Comparison of ENCODE assay signal across 17 cellular contexts in the genomic region with DNA sequence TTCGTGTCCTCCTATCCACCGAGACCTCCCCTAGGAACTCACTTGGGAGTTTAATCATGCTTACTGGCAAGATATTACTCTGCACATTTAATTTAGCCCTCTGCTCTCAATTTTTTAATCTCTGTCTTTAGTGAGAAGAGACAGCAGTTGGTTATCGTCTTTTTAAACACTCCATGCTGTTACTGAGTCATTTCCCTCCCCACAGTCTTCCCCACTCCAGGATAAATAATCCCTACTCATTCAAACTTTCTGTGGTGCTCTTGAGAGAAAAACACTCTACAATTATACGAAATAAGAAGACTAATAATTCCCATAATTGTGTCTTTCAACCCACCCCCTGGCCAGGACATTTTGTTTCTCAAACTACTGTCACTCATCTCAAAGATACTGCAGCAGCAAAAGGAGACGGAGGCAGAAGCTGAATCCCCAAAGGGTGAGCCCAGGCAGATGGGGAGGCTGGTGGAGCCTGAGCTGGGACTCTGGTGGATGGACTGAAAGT.
DNase-seq lines count a peak whose midpoint lies in the region; ATAC-seq, FAIRE-seq and TF ChIP-seq lines count a peak whose summit lies in the region.
"Had no signal": no experiment of that assay in that cellular context is flagged by ENCODE, and none has a peak within 500 bp of the region (broad histone marks: within the 10 kb centered on the region; RNA-seq: fewer than 3 reads in every experiment).

No MANE protein-coding gene starts in this region.

- CTCF ChIA-PET in endothelial cell of umbilical vein (lab: Charles Lee), result no interaction called here

- WGBS in mesodermal cell (ENCODE audit: insufficient coverage in 2 of 2), 2 experiments, result 75 to 94% methylated on average over 2 of the region's 5 CpGs

- dilution Hi-C loops in endothelial cell of umbilical vein (cut with MboI; ENCODE audit: extremely low pct_ligation_motif_present, low sequenced_read_pairs), result no loop called here

- H2AFZ ChIP-seq in endothelial cell of umbilical vein (ENCODE audit: low read depth, low read length), result peak overlapping the region; percentile 98

- H4K20me1 ChIP-seq in endothelial cell of umbilical vein (replicated peaks; ENCODE audit: control insufficient read depth, extremely low read depth, insufficient read depth, low read length), result no peaks in the 10 kb centered on the region

- H3K9ac ChIP-seq in endothelial cell of umbilical vein (replicated peaks; ENCODE audit: extremely low read depth, insufficient read depth, low read length), result peak overlapping the region; percentile 47

- TF ChIP-seq CTCF in AG09309 (IDR thresholded peaks at IDR 0.05; ENCODE audit: control insufficient read depth, insufficient read depth, low read depth, low read length, missing control alignments) (no peak), endothelial cell of umbilical vein (IDR thresholded peaks at IDR 0.05; ENCODE audit: extremely low read depth in 1 of 2, insufficient read depth in 1 of 2, low read depth in 1 of 2, low read length in 2 of 2) (no peak)

- peaks cover 3% of the 10 kb centered on the region for H3K9me1 ChIP-seq in endothelial cell of umbilical vein (replicated peaks; ENCODE audit: control insufficient read depth, extremely low read depth, insufficient read depth, low read length)

- ATAC-seq in HG03460 (IDR thresholded peaks at IDR 0.05; ENCODE audit: unreplicated experiment) (no peak), GM19023 (IDR thresholded peaks at IDR 0.05; ENCODE audit: unreplicated experiment) (no peak)
- ATAC-seq: naive thymus-derived CD8-positive, alpha-beta T cell had no signal

- no peaks in the 10 kb centered on the region for H3K36me3 ChIP-seq in endothelial cell of umbilical vein (ENCODE audit: control insufficient read depth in 2 of 2, extremely low read depth in 1 of 2, insufficient read depth in 2 of 2, low read length in 2 of 2)
- no peaks in the 10 kb centered on the region for H3K36me3 ChIP-seq in mesodermal cell (ENCODE audit: control insufficient read depth, insufficient read depth, low read length)

- H3K27me3 ChIP-seq in endothelial cell of umbilical vein (ENCODE audit: control insufficient read depth in 2 of 2, insufficient read depth in 2 of 2, low read length in 2 of 2), result no peaks in the 10 kb centered on the region

- no peaks in the 10 kb centered on the region for H3K9me3 ChIP-seq in endothelial cell of umbilical vein (replicated peaks; ENCODE audit: control insufficient read depth, insufficient read depth, low read length)
- no peaks in the 10 kb centered on the region for H3K9me3 ChIP-seq in mesodermal cell (ENCODE audit: control insufficient read depth, low read length)

- peak; percentile 17 for DNase-seq in AG09309 (ENCODE audit: low read depth)
- DNase-seq in endothelial cell of umbilical vein (ENCODE audit: low read depth, low spot score), result peak; percentile 74
- no peak for DNase-seq in activated T-cell treated with anti-CD3 and anti-CD28 coated beads, Interleukin-2, amount 50 U/mL, for 1 hour
- DNase-seq in LoVo (ENCODE audit: low spot score), result no peak
- DNase-seq: activated CD4-positive, alpha-beta T cell treated with anti-CD3 and anti-CD28 coated beads for 4 hours; activated naive CD8-positive, alpha-beta T cell treated with anti-CD3 and anti-CD28 coated beads for 36 hours; hippocampal formation; naive thymus-derived CD8-positive, alpha-beta T cell; NCI-H1694 treated with DMSO at 0.1 percent for 48 hours; NCI-H524 treated with DMSO at 0.1 percent for 48 hours; stimulated activated CD8-positive, alpha-beta memory T cell treated with anti-CD3 and anti-CD28 coated beads, Interleukin-4, amount 100 ng/mL, for 48 hours had no signal

- peaks cover 19% of the 10 kb centered on the region for H3K4me1 ChIP-seq in endothelial cell of umbilical vein (ENCODE audit: control insufficient read depth, extremely low read depth, insufficient read depth, low read length)
- peaks cover 18% of the 10 kb centered on the region for H3K4me1 ChIP-seq in mesodermal cell (ENCODE audit: control insufficient read depth, insufficient read depth, low read length, poor library complexity, severe bottlenecking)

- no peaks in the 10 kb centered on the region for H3K79me2 ChIP-seq in endothelial cell of umbilical vein (ENCODE audit: control insufficient read depth, insufficient read depth, low read length)

- H3K4me3 ChIP-seq in AG09309 (ENCODE audit: control insufficient read depth, low read depth, low read length) (no peak overlapping the region), endothelial cell of umbilical vein (replicated peaks in 1 of 3; ENCODE audit: insufficient read depth in 1 of 3, low read depth in 1 of 3, low read length in 3 of 3) (no peak overlapping the region), mesodermal cell (ENCODE audit: extremely low read depth, insufficient read depth, low read length, poor library complexity, severe bottlenecking) (no peak overlapping the region)

- intact Hi-C loops in endothelial cell of umbilical vein (cut with micrococcal nuclease), result loop anchor here (1.0 kb wide), 1 partner anchor 9 kb away; no protein-coding TSS in a partner anchor

- BruUV-seq in endothelial cell of umbilical vein (replicated peaks; lab: Mats Ljungman, UMichigan), result no TSS peak

- peak overlapping the region; percentile 77 for H3K4me2 ChIP-seq in endothelial cell of umbilical vein (ENCODE audit: insufficient read depth, low read length)

- POLR2A ChIA-PET in endothelial cell of umbilical vein (lab: Charles Lee), result no interaction called here

- peak; percentile 64 for FAIRE-seq in endothelial cell of umbilical vein (lab: Jason Lieb, UNC)
- FAIRE-seq: GM18507 had no signal

- TF ChIP-seq POLR2A in endothelial cell of umbilical vein (IDR thresholded peaks at IDR 0.05; ENCODE audit: low read depth, low read length), result no peak

- H3K27ac ChIP-seq in endothelial cell of umbilical vein (ENCODE audit: insufficient read depth, low read depth, low read length) (peak overlapping the region; percentile 73), mesodermal cell (ENCODE audit: low read depth, low read length, severe bottlenecking) (peak overlapping the region; percentile 73)
- H3K27ac ChIP-seq: HL-60 had no signal

TF ChIP-seq in PFSK-1, 5 proteins besides CTCF, POLR2A, EP300 and RAD21 (continues in another document):
- TF ChIP-seq SIN3A (IDR thresholded peaks at IDR 0.05; ENCODE audit: borderline replicate concordance, insufficient read depth, low read length), result peak; percentile 40; the same call in 1 of the 2 replicates
- TF ChIP-seq, protein P1, sequence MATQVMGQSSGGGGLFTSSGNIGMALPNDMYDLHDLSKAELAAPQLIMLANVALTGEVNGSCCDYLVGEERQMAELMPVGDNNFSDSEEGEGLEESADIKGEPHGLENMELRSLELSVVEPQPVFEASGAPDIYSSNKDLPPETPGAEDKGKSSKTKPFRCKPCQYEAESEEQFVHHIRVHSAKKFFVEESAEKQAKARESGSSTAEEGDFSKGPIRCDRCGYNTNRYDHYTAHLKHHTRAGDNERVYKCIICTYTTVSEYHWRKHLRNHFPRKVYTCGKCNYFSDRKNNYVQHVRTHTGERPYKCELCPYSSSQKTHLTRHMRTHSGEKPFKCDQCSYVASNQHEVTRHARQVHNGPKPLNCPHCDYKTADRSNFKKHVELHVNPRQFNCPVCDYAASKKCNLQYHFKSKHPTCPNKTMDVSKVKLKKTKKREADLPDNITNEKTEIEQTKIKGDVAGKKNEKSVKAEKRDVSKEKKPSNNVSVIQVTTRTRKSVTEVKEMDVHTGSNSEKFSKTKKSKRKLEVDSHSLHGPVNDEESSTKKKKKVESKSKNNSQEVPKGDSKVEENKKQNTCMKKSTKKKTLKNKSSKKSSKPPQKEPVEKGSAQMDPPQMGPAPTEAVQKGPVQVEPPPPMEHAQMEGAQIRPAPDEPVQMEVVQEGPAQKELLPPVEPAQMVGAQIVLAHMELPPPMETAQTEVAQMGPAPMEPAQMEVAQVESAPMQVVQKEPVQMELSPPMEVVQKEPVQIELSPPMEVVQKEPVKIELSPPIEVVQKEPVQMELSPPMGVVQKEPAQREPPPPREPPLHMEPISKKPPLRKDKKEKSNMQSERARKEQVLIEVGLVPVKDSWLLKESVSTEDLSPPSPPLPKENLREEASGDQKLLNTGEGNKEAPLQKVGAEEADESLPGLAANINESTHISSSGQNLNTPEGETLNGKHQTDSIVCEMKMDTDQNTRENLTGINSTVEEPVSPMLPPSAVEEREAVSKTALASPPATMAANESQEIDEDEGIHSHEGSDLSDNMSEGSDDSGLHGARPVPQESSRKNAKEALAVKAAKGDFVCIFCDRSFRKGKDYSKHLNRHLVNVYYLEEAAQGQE (IDR thresholded peaks at IDR 0.05; ENCODE audit: insufficient read depth in 1 of 2, low read depth in 2 of 2, low read length in 2 of 2), result 0 out of 4 replicates have a peak, but pooled peaks of 1 of the 2 experiments have one; percentile 41

TF ChIP-seq in endothelial cell of umbilical vein, 7 proteins besides CTCF, POLR2A, EP300 and RAD21:
- no peak for TF ChIP-seq EZH2 (IDR thresholded peaks at IDR 0.05; ENCODE audit: borderline replicate concordance, low read depth, low read length, severe bottlenecking)
- peak; percentile 40 for TF ChIP-seq JUN (IDR thresholded peaks at IDR 0.05; ENCODE audit: borderline replicate concordance, insufficient read depth, insufficient read length, low read depth)
- TF ChIP-seq MYC (IDR thresholded peaks at IDR 0.05; ENCODE audit: low read depth, low read length), result no peak
- TF ChIP-seq GATA2 (IDR thresholded peaks at IDR 0.05; ENCODE audit: insufficient read depth, insufficient read length, low read depth, low read length), result peak; percentile 90
- TF ChIP-seq POLR2AphosphoS5 (IDR thresholded peaks at IDR 0.05; ENCODE audit: insufficient read depth, low read depth, low read length), result no peak
- TF ChIP-seq, protein P2, sequence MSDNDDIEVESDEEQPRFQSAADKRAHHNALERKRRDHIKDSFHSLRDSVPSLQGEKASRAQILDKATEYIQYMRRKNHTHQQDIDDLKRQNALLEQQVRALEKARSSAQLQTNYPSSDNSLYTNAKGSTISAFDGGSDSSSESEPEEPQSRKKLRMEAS (IDR thresholded peaks at IDR 0.05; ENCODE audit: insufficient read depth, insufficient read length), result no peak
- peak; percentile 70 for TF ChIP-seq FOS (IDR thresholded peaks at IDR 0.05; ENCODE audit: borderline replicate concordance, insufficient read depth, low read length)
TF ChIP-seq in endothelial cell of umbilical vein: peak in this region for 3.

Comparison
In these comparisons a context has a peak if more than half of its experiments do, and no peak if none do; other contexts are left out.
1. DNase-seq: peak in AG09309 (single experiment) and endothelial cell of umbilical vein (single experiment); none in activated T-cell treated with anti-CD3 and anti-CD28 coated beads, Interleukin-2, amount 50 U/mL, for 1 hour (single experiment) and LoVo (single experiment).